17 cellular contexts compared by ENCODE assay signal in genomic region chr5:66494437-66494836, GRCh38.
A peak's percentile ranks its signal among the peaks of the same experiment; 100 is the strongest.
DNase-seq lines count a peak whose midpoint lies in the region; ATAC-seq and TF ChIP-seq lines count a peak whose summit lies in the region.
"Had no signal": no experiment of that assay in that cellular context is flagged by ENCODE, and none has a peak within 500 bp of the region (broad histone marks: within the 10 kb centered on the region; RNA-seq: fewer than 3 reads in every experiment).

No MANE protein-coding gene starts in this region.

- DNase-seq in fibroblast of pulmonary artery (ENCODE audit: low read depth) (no peak), uterus (no peak)
- DNase-seq in activated CD8-positive, alpha-beta memory T cell treated with anti-CD3 and anti-CD28 coated beads, Interleukin-2, amount 50 U/mL, for 4 hours: no peak
- DNase-seq: activated T-cell treated with anti-CD3 and anti-CD28 coated beads for 4 hours; amygdala; dermis blood vessel endothelial cell; left cardiac atrium; naive thymus-derived CD4-positive, alpha-beta T cell; NCI-H1105 treated with DMSO at 0.1 percent for 48 hours; NCI-H510A; SHP77 treated with DMSO at 0.1 percent for 48 hours; sigmoid colon had no signal

- H3K36me3 ChIP-seq in DOHH2 (ENCODE audit: control insufficient read depth, low read length) (no peaks in the 10 kb centered on the region), Loucy (ENCODE audit: insufficient read depth, low read length) (no peaks in the 10 kb centered on the region), uterus (no peaks in the 10 kb centered on the region)
- H3K36me3 ChIP-seq: sigmoid colon had no signal

- no peak for TF ChIP-seq POLR2A in uterus (IDR thresholded peaks at IDR 0.05)

- intact Hi-C loops in uterus (cut with DNase I; ENCODE audit: low total_unique reads): no loop called here

- H3F3A ChIP-seq in DOHH2 (ENCODE audit: control insufficient read depth, insufficient read depth) (no peaks in the 10 kb centered on the region), Loucy (ENCODE audit: low read depth) (no peaks in the 10 kb centered on the region)

- ATAC-seq in HG02798 (IDR thresholded peaks at IDR 0.05; ENCODE audit: poor library complexity, unreplicated experiment): no peak
- no peak for ATAC-seq in HG02970 (IDR thresholded peaks at IDR 0.05; ENCODE audit: low FRiP score, unreplicated experiment)
- ATAC-seq: left cardiac atrium; naive thymus-derived CD4-positive, alpha-beta T cell had no signal

- H3K4me1 ChIP-seq in DOHH2 (ENCODE audit: control insufficient read depth, low read length): no peaks in the 10 kb centered on the region
- H3K4me1 ChIP-seq in Loucy (ENCODE audit: insufficient read depth, low read length, poor library complexity, severe bottlenecking): no peaks in the 10 kb centered on the region
- H3K4me1 ChIP-seq in uterus: no peaks in the 10 kb centered on the region
- H3K4me1 ChIP-seq: sigmoid colon had no signal

- H3K27me3 ChIP-seq in DOHH2 (ENCODE audit: control insufficient read depth, low read length) (no peaks in the 10 kb centered on the region), Loucy (ENCODE audit: insufficient read depth, low read length, poor library complexity, severe bottlenecking) (no peaks in the 10 kb centered on the region), uterus (no peaks in the 10 kb centered on the region)
- H3K27me3 ChIP-seq: sigmoid colon had no signal

- H3K4me2 ChIP-seq in DOHH2 (ENCODE audit: low read length): no peak overlapping the region
- H3K4me2 ChIP-seq in Loucy (ENCODE audit: low read depth, low read length, poor library complexity, severe bottlenecking): no peak overlapping the region

- H3K9me2 ChIP-seq in DOHH2 (replicated peaks; ENCODE audit: control insufficient read depth, low read length) (no peaks in the 10 kb centered on the region), Loucy (replicated peaks; ENCODE audit: low read depth, low read length) (no peaks in the 10 kb centered on the region)

- H4K20me1 ChIP-seq in DOHH2 (ENCODE audit: control insufficient read depth, insufficient read depth, low read depth, low read length) (no peaks in the 10 kb centered on the region), Loucy (ENCODE audit: insufficient read depth, low read length, poor library complexity, severe bottlenecking) (no peaks in the 10 kb centered on the region)

- H3K9ac ChIP-seq in Loucy (ENCODE audit: low read depth, low read length, poor library complexity, severe bottlenecking): no peak overlapping the region

- H3K27ac ChIP-seq in 22Rv1 (no peak overlapping the region), DOHH2 (ENCODE audit: low read depth, low read length) (no peak overlapping the region), uterus (no peak overlapping the region)
- H3K27ac ChIP-seq: sigmoid colon had no signal

- H2AFZ ChIP-seq in Loucy (ENCODE audit: low read length): no peak overlapping the region

- H3K9me3 ChIP-seq in DOHH2 (ENCODE audit: control insufficient read depth, insufficient read depth, low read length): no peaks in the 10 kb centered on the region
- H3K9me3 ChIP-seq in Loucy (ENCODE audit: insufficient read depth, low read depth, low read length): no peaks in the 10 kb centered on the region
- peaks cover 0 to under 1% of the 10 kb centered on the region in 2 donors for H3K9me3 ChIP-seq in uterus

- no peaks in the 10 kb centered on the region for H3K79me2 ChIP-seq in DOHH2 (ENCODE audit: control insufficient read depth, low read length)
- no peaks in the 10 kb centered on the region for H3K79me2 ChIP-seq in Loucy (ENCODE audit: insufficient read depth, low read length)

- H3K4me3 ChIP-seq in DOHH2 (ENCODE audit: low read length) (no peak overlapping the region), Loucy (ENCODE audit: low read length, poor library complexity, severe bottlenecking) (no peak overlapping the region), fibroblast of pulmonary artery (replicated peaks; ENCODE audit: low read depth, low read length) (no peak overlapping the region), uterus (no peak overlapping the region)
- H3K4me3 ChIP-seq: sigmoid colon had no signal

- TF ChIP-seq CTCF in 22Rv1 (IDR thresholded peaks at IDR 0.05) (peak; percentile 33), DOHH2 (IDR thresholded peaks at IDR 0.05; ENCODE audit: low read depth, low read length, poor library complexity, severe bottlenecking) (peak; percentile 65), Loucy (conservative IDR thresholded peaks at IDR 0.05; ENCODE audit: low read length) (peak; percentile 34; the same call in 1 of the 2 replicates), fibroblast of pulmonary artery (IDR thresholded peaks at IDR 0.05; ENCODE audit: low read length, missing control alignments) (peak; percentile 10), uterus (IDR thresholded peaks at IDR 0.05) (no peak)

Comparison
In these comparisons a context has a peak if more than half of its experiments do, and no peak if none do; other contexts are left out.
1. CTCF ChIP-seq: peak in 22Rv1 (single experiment), DOHH2 (single experiment), Loucy (single experiment) and fibroblast of pulmonary artery (single experiment); none in uterus (0 of 4).